27 cellular contexts compared by ENCODE assay signal in the genomic region with DNA sequence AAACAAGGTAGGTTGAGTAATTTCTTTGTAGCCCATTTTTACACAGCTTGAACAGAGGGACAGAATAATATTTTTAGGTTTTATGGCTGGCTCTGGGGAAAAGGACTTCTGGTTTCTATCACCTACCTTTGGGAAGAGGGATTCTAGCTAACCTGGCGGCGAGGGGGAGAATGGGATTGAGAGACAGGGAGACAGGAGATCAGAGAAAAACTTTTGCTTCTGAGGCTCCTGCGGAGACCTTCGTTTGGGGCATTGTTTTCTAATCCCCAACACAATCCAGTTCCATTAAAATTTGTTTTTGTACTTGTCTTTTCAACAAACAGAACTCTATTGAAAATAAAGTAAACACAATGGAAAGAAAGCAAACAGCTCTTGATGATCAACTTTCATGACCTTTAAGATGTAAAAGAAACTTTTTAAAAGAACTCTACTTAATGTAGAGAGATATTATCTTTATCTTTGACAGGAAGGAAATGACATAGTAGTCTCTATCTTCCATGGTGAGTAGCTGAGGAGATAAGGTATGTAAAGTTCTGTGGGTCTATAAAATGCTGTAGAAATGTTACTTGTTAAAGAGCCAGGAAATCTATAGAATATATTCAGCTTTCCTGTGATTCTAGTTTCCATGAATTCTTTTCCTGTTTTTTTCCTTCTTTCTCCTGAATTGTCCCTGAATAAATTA.
"Had no signal": no experiment of that assay in that cellular context is flagged by ENCODE, and none has a peak within 500 bp of the region (broad histone marks: within the 10 kb centered on the region; RNA-seq: fewer than 3 reads in every experiment).

No MANE protein-coding gene starts in this region.

- H3K4me1 Mint-ChIP-seq: activated B cell treated with CpG ODN at 0.5 μM for 24 hours; activated naive CD8-positive, alpha-beta T cell treated with anti-CD3 and anti-CD28 coated beads, Interleukin-2, amount 10 ng/mL, durations not matched to agents 7 days and 5 days; central memory CD8-positive, alpha-beta T cell; neural crest cell; stimulated activated memory B cell treated with anti-CD40 and anti-IgM and Interleukin-4, amounts not matched to agents 10 μg/mL and 1 μg/mL and 100 μg/mL, for 72 hours had no signal

- H3K4me3 Mint-ChIP-seq: activated B cell treated with CpG ODN at 0.5 μM for 24 hours; activated CD4-positive, alpha-beta T cell treated with anti-CD3 and anti-CD28 coated beads for 36 hours; activated naive CD4-positive, alpha-beta T cell treated with anti-CD3 and anti-CD28 coated beads for 36 hours; activated naive CD8-positive, alpha-beta T cell treated with anti-CD3 and anti-CD28 coated beads, Interleukin-2, amount 10 ng/mL, durations not matched to agents 7 days and 5 days; central memory CD8-positive, alpha-beta T cell; neural crest cell; stimulated activated memory B cell treated with anti-CD40 and anti-IgM and Interleukin-4, amounts not matched to agents 10 μg/mL and 1 μg/mL and 100 μg/mL, for 72 hours had no signal

- FAIRE-seq: colon, islet of Langerhans, small intestine had no signal

- DNase-seq: activated B cell treated with CpG ODN at 0.5 μM for 24 hours; activated CD4-positive, alpha-beta T cell treated with anti-CD3 and anti-CD28 coated beads for 36 hours; activated CD4-positive, alpha-beta T cell treated with anti-CD3 and anti-CD28 coated beads, Interleukin-2, amount 50 U/mL, for 4 hours; activated CD8-positive, alpha-beta memory T cell treated with anti-CD3 and anti-CD28 coated beads for 24 hours; activated CD8-positive, alpha-beta memory T cell treated with anti-CD3 and anti-CD28 coated beads, Interleukin-2, amount 50 U/mL, for 48 hours; activated effector memory CD4-positive, alpha-beta T cell treated with Interleukin-2 at 50 U/mL for 16 hours; activated naive CD4-positive, alpha-beta T cell treated with anti-CD3 and anti-CD28 coated beads for 36 hours; activated naive CD8-positive, alpha-beta T cell treated with anti-CD3 and anti-CD28 coated beads, Interleukin-2, amount 10 ng/mL, durations not matched to agents 7 days and 5 days; activated T-cell treated with anti-CD3 and anti-CD28 coated beads, Interleukin-2, amount 50 U/mL, for 48 hours; amniotic stem cell; effector memory CD4-positive, alpha-beta T cell; esophagus squamous epithelium; heart left ventricle; left ventricle myocardium superior; naive thymus-derived CD4-positive, alpha-beta T cell; small intestine; stimulated activated CD4-positive, alpha-beta T cell treated with anti-CD3 and anti-CD28 coated beads, Interleukin-15, amount 100 ng/mL, for 24 hours; stomach; trophoblast cell had no signal

- H3K9me3 ChIP-seq: breast epithelium, esophagus squamous epithelium, gastroesophageal sphincter, heart left ventricle, stomach had no signal

- ATAC-seq: activated CD4-positive, alpha-beta T cell treated with anti-CD3 and anti-CD28 coated beads for 36 hours; gastroesophageal sphincter; heart left ventricle; left ventricle myocardium superior; naive thymus-derived CD4-positive, alpha-beta T cell; sciatic nerve; stimulated activated memory B cell treated with anti-CD40 and anti-IgM and Interleukin-4, amounts not matched to agents 10 μg/mL and 1 μg/mL and 100 μg/mL, for 72 hours had no signal

- H3K36me3 Mint-ChIP-seq: activated naive CD8-positive, alpha-beta T cell treated with anti-CD3 and anti-CD28 coated beads, Interleukin-2, amount 10 ng/mL, durations not matched to agents 7 days and 5 days; naive thymus-derived CD4-positive, alpha-beta T cell; stimulated activated memory B cell treated with anti-CD40 and anti-IgM and Interleukin-4, amounts not matched to agents 10 μg/mL and 1 μg/mL and 100 μg/mL, for 72 hours had no signal

- H3K4me3 ChIP-seq: breast epithelium, esophagus squamous epithelium, gastroesophageal sphincter, heart left ventricle, stomach had no signal

- H3K27me3 ChIP-seq: breast epithelium, esophagus squamous epithelium, gastroesophageal sphincter, heart left ventricle, stomach had no signal

- H3K4me1 ChIP-seq: breast epithelium, esophagus squamous epithelium, gastroesophageal sphincter, heart left ventricle, stomach had no signal

- H3K9me3 Mint-ChIP-seq: activated B cell treated with CpG ODN at 0.5 μM for 24 hours; activated naive CD4-positive, alpha-beta T cell treated with anti-CD3 and anti-CD28 coated beads for 36 hours; activated naive CD8-positive, alpha-beta T cell treated with anti-CD3 and anti-CD28 coated beads, Interleukin-2, amount 10 ng/mL, durations not matched to agents 7 days and 5 days; stimulated activated memory B cell treated with anti-CD40 and anti-IgM and Interleukin-4, amounts not matched to agents 10 μg/mL and 1 μg/mL and 100 μg/mL, for 72 hours had no signal

- H3K27ac Mint-ChIP-seq: activated B cell treated with CpG ODN at 0.5 μM for 24 hours; activated CD4-positive, alpha-beta T cell treated with anti-CD3 and anti-CD28 coated beads for 36 hours; activated naive CD4-positive, alpha-beta T cell treated with anti-CD3 and anti-CD28 coated beads for 36 hours; activated naive CD8-positive, alpha-beta T cell treated with anti-CD3 and anti-CD28 coated beads, Interleukin-2, amount 10 ng/mL, durations not matched to agents 7 days and 5 days; stimulated activated memory B cell treated with anti-CD40 and anti-IgM and Interleukin-4, amounts not matched to agents 10 μg/mL and 1 μg/mL and 100 μg/mL, for 72 hours had no signal

- H3K27ac ChIP-seq: breast epithelium, esophagus squamous epithelium, gastroesophageal sphincter, heart left ventricle, stomach had no signal

- H3K27me3 Mint-ChIP-seq: activated B cell treated with CpG ODN at 0.5 μM for 24 hours; activated CD4-positive, alpha-beta T cell treated with anti-CD3 and anti-CD28 coated beads for 36 hours; activated naive CD8-positive, alpha-beta T cell treated with anti-CD3 and anti-CD28 coated beads, Interleukin-2, amount 10 ng/mL, durations not matched to agents 7 days and 5 days; central memory CD8-positive, alpha-beta T cell; stimulated activated memory B cell treated with anti-CD40 and anti-IgM and Interleukin-4, amounts not matched to agents 10 μg/mL and 1 μg/mL and 100 μg/mL, for 72 hours had no signal

- H3K36me3 ChIP-seq: breast epithelium, esophagus squamous epithelium, gastroesophageal sphincter, heart left ventricle, stomach had no signal
